ENCODE assay signal across 21 cellular contexts in genomic region chr9:129556576-129557191, GRCh38.
A peak's percentile ranks its signal among the peaks of the same experiment; 100 is the strongest.
DNase-seq lines count a peak whose midpoint lies in the region; ATAC-seq, FAIRE-seq and TF ChIP-seq lines count a peak whose summit lies in the region.
"Had no signal": no experiment of that assay in that cellular context is flagged by ENCODE, and none has a peak within 500 bp of the region (broad histone marks: within the 10 kb centered on the region; RNA-seq: fewer than 3 reads in every experiment).

No MANE protein-coding gene starts in this region.

- peak overlapping the region; percentile 72 for H3K27ac ChIP-seq in H1 (ENCODE audit: low read depth, low read length)
- H3K27ac ChIP-seq in neuronal stem cell (replicated peaks; ENCODE audit: low read length): peak overlapping the region; percentile 99
- H3K27ac ChIP-seq: colonic mucosa, left ventricle myocardium inferior had no signal

- H3K23me2 ChIP-seq in H1 (ENCODE audit: low read depth, low read length): peaks cover 2% of the 10 kb centered on the region; the same call in 1 of the 2 replicates

- peak overlapping the region; percentile 100 for H2BK20ac ChIP-seq in H1 (ENCODE audit: low read length)

- H4K8ac ChIP-seq in H1 (ENCODE audit: extremely low read depth, insufficient read depth, low read length) (peak overlapping the region; percentile 93), neuronal stem cell (ENCODE audit: low read depth, low read length) (no peak overlapping the region)

- peak overlapping the region; percentile 56 for H4K91ac ChIP-seq in H1 (replicated peaks; ENCODE audit: insufficient read length, low read length)
- H4K91ac ChIP-seq in neuronal stem cell (ENCODE audit: low read depth, low read length, poor library complexity): no peak overlapping the region

- H2BK5ac ChIP-seq in H1 (ENCODE audit: low read depth, low read length) (peak overlapping the region; percentile 100), neuronal stem cell (ENCODE audit: low read length) (peak overlapping the region; percentile 69)

- peak overlapping the region; percentile 73 for H3K27ac Mint-ChIP-seq in Caco-2 (ENCODE audit: unreplicated experiment)
- H3K27ac Mint-ChIP-seq: activated naive CD8-positive, alpha-beta T cell; T-helper 1 cell treated with Interleukin-12 subunit alpha and Interleukin-12 subunit beta and Interleukin-4 antibody, amounts not matched to agents 30 μg/mL and 1 μg/mL, for 36 hours had no signal

- H2AFZ ChIP-seq in H1 (ENCODE audit: low read length): no peak overlapping the region
- H2AFZ ChIP-seq in neuronal stem cell (ENCODE audit: low read length): no peak overlapping the region

- H2BK120ac ChIP-seq in H1 (replicated peaks; ENCODE audit: low read depth, low read length) (peak overlapping the region; percentile 86), neuronal stem cell (ENCODE audit: low read depth, low read length) (no peak overlapping the region)

- H3K4me2 ChIP-seq in H1 (ENCODE audit: insufficient read depth in 1 of 2, low read depth in 2 of 2, low read length in 2 of 2) (peak overlapping the region; percentile 76 to 79), neuronal stem cell (ENCODE audit: insufficient read depth, low read length, poor library complexity, severe bottlenecking) (peak overlapping the region; percentile 38)

- TF ChIP-seq RAD21 in Ishikawa (IDR thresholded peaks at IDR 0.05; ENCODE audit: low read depth) (peak; percentile 12; the same call in 1 of the 2 replicates), H1 (IDR thresholded peaks at IDR 0.05 in 1 of 2, conservative IDR thresholded peaks at IDR 0.05 in 1 of 2; ENCODE audit: low read depth in 2 of 2, low read length in 2 of 2) (no peak)

- H2AK5ac ChIP-seq in H1 (ENCODE audit: low read depth, low read length) (peak overlapping the region; percentile 75), neuronal stem cell (ENCODE audit: low read depth, low read length) (peak overlapping the region; percentile 40)

- H4K5ac ChIP-seq in H1 (ENCODE audit: insufficient read length, low read depth, low read length): peak overlapping the region; percentile 90

- CTCF ChIA-PET in Caco-2 (lab: Charles Lee) (no interaction called here), H1 (lab: Charles Lee; ENCODE audit: partially characterized antibody) (no interaction called here)

- ATAC-seq in HG03280 (IDR thresholded peaks at IDR 0.05; ENCODE audit: unreplicated experiment): no peak
- ATAC-seq in HG03097 (IDR thresholded peaks at IDR 0.05; ENCODE audit: low FRiP score, unreplicated experiment): no peak
- ATAC-seq: esophagus mucosa; stimulated activated naive CD8-positive, alpha-beta T cell treated with anti-CD3 and anti-CD28 coated beads, Interleukin-15, Interleukin-2, amounts not matched to agents 100 U/mL and 50 U/mL, for 24 hours had no signal

- TSS peak; percentile 82 for BruUV-seq in Caco-2 (replicated peaks; lab: Mats Ljungman, UMichigan)

- H3K4me3 ChIP-seq in Caco-2 (ENCODE audit: low read depth, low read length): no peak overlapping the region
- H3K4me3 ChIP-seq in H1 (ENCODE audit: extremely low read depth in 1 of 4, insufficient read depth in 2 of 4, low read depth in 3 of 4, low read length in 4 of 4): peak overlapping the region in 3 of 4 experiments; percentile 31 to 50 (median 42); a peak in 6 of 8 replicates
- peak overlapping the region in 1 of 2 donors; percentile 31 for H3K4me3 ChIP-seq in neuronal stem cell (ENCODE audit: low read length in 2 of 2)
- H3K4me3 ChIP-seq: colonic mucosa, left ventricle myocardium inferior had no signal

- H3K4ac ChIP-seq in H1 (replicated peaks; ENCODE audit: insufficient read length, low read depth, low read length) (peak overlapping the region; percentile 98), neuronal stem cell (ENCODE audit: low read length) (no peak overlapping the region)

- intact Hi-C loops in Caco-2 (cut with micrococcal nuclease; ENCODE audit: unreplicated experiment): loop anchor here (5.0 kb wide), 1 partner anchor 41 kb away; no protein-coding TSS in a partner anchor

- H3K36me3 ChIP-seq in Caco-2 (ENCODE audit: control insufficient read depth, insufficient read depth, low read length) (no peaks in the 10 kb centered on the region), H1 (ENCODE audit: control insufficient read depth in 2 of 4, insufficient read depth in 4 of 4, low read length in 3 of 4) (no peaks in the 10 kb centered on the region), neuronal stem cell (replicated peaks in 1 of 2; ENCODE audit: control insufficient read depth in 2 of 2, insufficient read depth in 2 of 2, low read length in 2 of 2) (no peaks in the 10 kb centered on the region)
- H3K36me3 ChIP-seq: colonic mucosa, left ventricle myocardium inferior had no signal

- peak; percentile 62 for FAIRE-seq in H1 (lab: Jason Lieb, UNC)

- H3K23ac ChIP-seq in H1 (ENCODE audit: insufficient read length) (no peak overlapping the region), neuronal stem cell (ENCODE audit: low read depth, low read length, poor library complexity) (peak overlapping the region; percentile 22)

- no peaks in the 10 kb centered on the region for H3K9me3 Mint-ChIP-seq in Caco-2 (ENCODE audit: unreplicated experiment)
- H3K9me3 Mint-ChIP-seq: naive thymus-derived CD8-positive, alpha-beta T cell; T-helper 1 cell treated with Interleukin-12 subunit alpha and Interleukin-12 subunit beta and Interleukin-4 antibody, amounts not matched to agents 30 μg/mL and 1 μg/mL, for 36 hours had no signal

- in situ Hi-C loops in KBM-7 (cut with MboI; ENCODE audit: low pct_unique_long_range_greater_than_20kb, low sequenced_read_pairs): no loop called here

- TF ChIP-seq POLR2A in H1 (IDR thresholded peaks at IDR 0.05; ENCODE audit: control extremely low read depth in 1 of 2, low read depth in 2 of 2, low read length in 2 of 2): no peak

- DNase-seq in Caco-2 (no peak), H1 (ENCODE audit: low read depth in 1 of 2, low spot score in 2 of 2) (no peak), neuronal stem cell (ENCODE audit: low spot score) (no peak), KBM-7 (no peak)
- DNase-seq in central memory CD4-positive, alpha-beta T cell: no peak
- DNase-seq: activated CD4-positive, alpha-beta T cell treated with anti-CD3 and anti-CD28 coated beads for 4 hours; activated T-cell treated with anti-CD3 and anti-CD28 coated beads for 4 hours; AML-193; colonic mucosa; DMS53; HCEC 1CT; left ventricle myocardium inferior; NCI-H2029; stimulated activated naive CD8-positive, alpha-beta T cell treated with anti-CD3 and anti-CD28 coated beads, Interleukin-15, Interleukin-2, amounts not matched to agents 100 U/mL and 50 U/mL, for 24 hours had no signal

- peaks cover 43% of the 10 kb centered on the region for H3K4me1 ChIP-seq in Caco-2
- peaks cover 7 to 50% (median 37%) of the 10 kb centered on the region in 4 experiments for H3K4me1 ChIP-seq in H1 (replicated peaks in 1 of 4; ENCODE audit: control insufficient read depth in 3 of 4, insufficient read depth in 4 of 4, low read length in 3 of 4)
- H3K4me1 ChIP-seq in neuronal stem cell (ENCODE audit: control insufficient read depth in 2 of 2, insufficient read depth in 1 of 2, low read depth in 1 of 2, low read length in 2 of 2): peaks cover 44 to 50% of the 10 kb centered on the region in 2 donors
- H3K4me1 ChIP-seq: colonic mucosa had no signal

- H2BK12ac ChIP-seq in H1 (ENCODE audit: low read depth, low read length) (peak overlapping the region; percentile 93), neuronal stem cell (ENCODE audit: low read length) (no peak overlapping the region)

- H4K20me1 ChIP-seq in H1 (replicated peaks in 1 of 2; ENCODE audit: control insufficient read depth in 1 of 2, insufficient read depth in 2 of 2, low read length in 2 of 2): no peaks in the 10 kb centered on the region

- no peaks in the 10 kb centered on the region for H3K27me3 ChIP-seq in Caco-2 (replicated peaks; ENCODE audit: control insufficient read depth, insufficient read depth, low read length)
- H3K27me3 ChIP-seq in H1 (replicated peaks in 1 of 4; ENCODE audit: control insufficient read depth in 3 of 4, extremely low read depth in 1 of 4, insufficient read depth in 3 of 4, low read length in 3 of 4): peaks cover 0 to 2% (median under 1%) of the 10 kb centered on the region in 4 experiments; a peak in 3 of 7 replicates
- no peaks in the 10 kb centered on the region for H3K27me3 ChIP-seq in neuronal stem cell (ENCODE audit: control insufficient read depth in 3 of 3, insufficient read depth in 3 of 3, low read depth in 1 of 3, low read length in 3 of 3)
- H3K27me3 ChIP-seq: colonic mucosa had no signal

- peaks cover 36% of the 10 kb centered on the region for H3K4me1 Mint-ChIP-seq in Caco-2 (ENCODE audit: low read depth, unreplicated experiment)

- H3K79me1 ChIP-seq in H1 (ENCODE audit: low read depth, low read length): no peaks in the 10 kb centered on the region
- H3K79me1 ChIP-seq in neuronal stem cell (ENCODE audit: low read depth, low read length): peaks cover 3% of the 10 kb centered on the region

- POLR2A ChIA-PET in Caco-2 (lab: Charles Lee) (no interaction called here), H1 (lab: Charles Lee; ENCODE audit: partially characterized antibody) (interaction anchor here (0.6 to 4.1 kb wide), 13 partner anchors 9 to 379 kb away, joined by 3 to 18 read pairs (median 6); partner anchors contain the start of gene IER5L)

- no peaks in the 10 kb centered on the region for H3K27me3 Mint-ChIP-seq in Caco-2 (ENCODE audit: insufficient read depth, unreplicated experiment)

- H3K79me2 ChIP-seq in H1 (ENCODE audit: control insufficient read depth in 1 of 2, insufficient read depth in 2 of 2, low read length in 2 of 2): no peaks in the 10 kb centered on the region

- no peak overlapping the region for H3K14ac ChIP-seq in H1 (ENCODE audit: insufficient read length)
- H3K14ac ChIP-seq in neuronal stem cell (ENCODE audit: low read length): no peak overlapping the region

- peak; percentile 93 for TF ChIP-seq EP300 in Ishikawa (IDR thresholded peaks at IDR 0.05; ENCODE audit: borderline replicate concordance)
- TF ChIP-seq EP300 in H1 (IDR thresholded peaks at IDR 0.05; ENCODE audit: borderline replicate concordance in 1 of 2, low read depth in 2 of 2, low read length in 2 of 2): no peak

- H3K4me3 Mint-ChIP-seq in Caco-2 (ENCODE audit: unreplicated experiment): no peak overlapping the region
- H3K4me3 Mint-ChIP-seq: activated naive CD8-positive, alpha-beta T cell; T-helper 1 cell treated with Interleukin-12 subunit alpha and Interleukin-12 subunit beta and Interleukin-4 antibody, amounts not matched to agents 30 μg/mL and 1 μg/mL, for 36 hours had no signal

- 30% methylated on average over 10 of the region's 10 CpGs; no CpG with 5 or more reads in 1 of the 2 experiments for WGBS in H1 (ENCODE audit: extremely low coverage in 1 of 2, insufficient coverage in 1 of 2, insufficient read length in 1 of 2, insufficient replicate concordance in 2 of 2, low coverage in 1 of 2, low lambda C conversion rate in 2 of 2, missing lambda C conversion rate in 1 of 2), 2 experiments
- no CpG with 5 or more reads among the region's 10 CpGs for WGBS in neuronal stem cell (ENCODE audit: extremely low coverage in 2 of 2, insufficient read length in 2 of 2, insufficient replicate concordance in 1 of 2), 2 donors

- H2BK15ac ChIP-seq in H1 (ENCODE audit: low read length) (no peak overlapping the region; the same call in 1 of the 2 replicates), neuronal stem cell (ENCODE audit: low read length) (no peak overlapping the region)

- H3K18ac ChIP-seq in H1 (ENCODE audit: extremely low read depth, low read length) (peak overlapping the region; percentile 99), neuronal stem cell (ENCODE audit: low read length) (peak overlapping the region; percentile 94)

- H3K9ac ChIP-seq in H1 (replicated peaks in 1 of 4; ENCODE audit: extremely low read depth in 1 of 4, low read depth in 3 of 4, low read length in 3 of 4) (peak overlapping the region in 2 of 4 experiments; percentile 2 to 5; a peak in 2 of 7 replicates), neuronal stem cell (ENCODE audit: low read depth, low read length, poor library complexity) (no peak overlapping the region)

- H3K9me3 ChIP-seq in Caco-2 (no peaks in the 10 kb centered on the region), H1 (ENCODE audit: insufficient read depth in 2 of 2, low read depth in 1 of 2, low read length in 1 of 2) (no peaks in the 10 kb centered on the region), neuronal stem cell (replicated peaks in 1 of 2; ENCODE audit: control insufficient read depth in 2 of 2, insufficient read depth in 1 of 2, low read depth in 1 of 2, low read length in 2 of 2) (no peaks in the 10 kb centered on the region)
- H3K9me3 ChIP-seq: colonic mucosa, left ventricle myocardium inferior had no signal

- TF ChIP-seq CTCF in Caco-2 (IDR thresholded peaks at IDR 0.05; ENCODE audit: insufficient read depth in 1 of 2, low read depth in 1 of 2, low read length in 1 of 2, severe bottlenecking in 1 of 2, unreplicated experiment in 1 of 2): no peak
- no peak for TF ChIP-seq CTCF in H1 (IDR thresholded peaks at IDR 0.05; ENCODE audit: control extremely low read depth in 1 of 3, insufficient read depth in 1 of 3, low read depth in 1 of 3, low read length in 3 of 3)

- H3K56ac ChIP-seq in H1 (replicated peaks; ENCODE audit: insufficient read length, low read depth, low read length): peak overlapping the region; percentile 80

- H3K36me3 Mint-ChIP-seq in Caco-2 (ENCODE audit: insufficient read depth, unreplicated experiment): peaks cover 18% of the 10 kb centered on the region
- H3K36me3 Mint-ChIP-seq: activated naive CD8-positive, alpha-beta T cell; naive thymus-derived CD8-positive, alpha-beta T cell had no signal
